In the genomic region with DNA sequence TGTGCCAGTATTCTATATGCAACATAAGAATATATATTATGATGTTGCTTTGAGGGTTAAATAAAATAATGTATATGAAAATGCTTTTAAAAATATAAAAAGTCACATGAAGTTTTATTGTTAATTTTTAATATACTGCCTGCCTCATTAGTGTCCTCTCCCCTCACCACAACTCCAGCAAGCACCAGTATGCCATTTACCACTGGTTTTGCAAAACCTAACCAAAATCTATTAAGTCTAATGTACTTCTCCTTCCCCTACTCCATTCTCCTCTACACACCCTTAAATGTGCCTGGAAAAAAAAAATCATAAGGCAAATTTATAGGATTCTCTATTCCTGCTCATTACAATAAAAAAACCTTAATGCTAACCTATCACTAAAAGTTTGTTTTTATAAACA, we compare ENCODE assay signal across 1 cellular context.
TF ChIP-seq lines count a peak whose summit lies in the region.

No MANE protein-coding gene starts in this region.

TF ChIP-seq in GM23338, 12 proteins besides CTCF, POLR2A, EP300 and RAD21 (continued from another document):
- TF ChIP-seq, protein P1, sequence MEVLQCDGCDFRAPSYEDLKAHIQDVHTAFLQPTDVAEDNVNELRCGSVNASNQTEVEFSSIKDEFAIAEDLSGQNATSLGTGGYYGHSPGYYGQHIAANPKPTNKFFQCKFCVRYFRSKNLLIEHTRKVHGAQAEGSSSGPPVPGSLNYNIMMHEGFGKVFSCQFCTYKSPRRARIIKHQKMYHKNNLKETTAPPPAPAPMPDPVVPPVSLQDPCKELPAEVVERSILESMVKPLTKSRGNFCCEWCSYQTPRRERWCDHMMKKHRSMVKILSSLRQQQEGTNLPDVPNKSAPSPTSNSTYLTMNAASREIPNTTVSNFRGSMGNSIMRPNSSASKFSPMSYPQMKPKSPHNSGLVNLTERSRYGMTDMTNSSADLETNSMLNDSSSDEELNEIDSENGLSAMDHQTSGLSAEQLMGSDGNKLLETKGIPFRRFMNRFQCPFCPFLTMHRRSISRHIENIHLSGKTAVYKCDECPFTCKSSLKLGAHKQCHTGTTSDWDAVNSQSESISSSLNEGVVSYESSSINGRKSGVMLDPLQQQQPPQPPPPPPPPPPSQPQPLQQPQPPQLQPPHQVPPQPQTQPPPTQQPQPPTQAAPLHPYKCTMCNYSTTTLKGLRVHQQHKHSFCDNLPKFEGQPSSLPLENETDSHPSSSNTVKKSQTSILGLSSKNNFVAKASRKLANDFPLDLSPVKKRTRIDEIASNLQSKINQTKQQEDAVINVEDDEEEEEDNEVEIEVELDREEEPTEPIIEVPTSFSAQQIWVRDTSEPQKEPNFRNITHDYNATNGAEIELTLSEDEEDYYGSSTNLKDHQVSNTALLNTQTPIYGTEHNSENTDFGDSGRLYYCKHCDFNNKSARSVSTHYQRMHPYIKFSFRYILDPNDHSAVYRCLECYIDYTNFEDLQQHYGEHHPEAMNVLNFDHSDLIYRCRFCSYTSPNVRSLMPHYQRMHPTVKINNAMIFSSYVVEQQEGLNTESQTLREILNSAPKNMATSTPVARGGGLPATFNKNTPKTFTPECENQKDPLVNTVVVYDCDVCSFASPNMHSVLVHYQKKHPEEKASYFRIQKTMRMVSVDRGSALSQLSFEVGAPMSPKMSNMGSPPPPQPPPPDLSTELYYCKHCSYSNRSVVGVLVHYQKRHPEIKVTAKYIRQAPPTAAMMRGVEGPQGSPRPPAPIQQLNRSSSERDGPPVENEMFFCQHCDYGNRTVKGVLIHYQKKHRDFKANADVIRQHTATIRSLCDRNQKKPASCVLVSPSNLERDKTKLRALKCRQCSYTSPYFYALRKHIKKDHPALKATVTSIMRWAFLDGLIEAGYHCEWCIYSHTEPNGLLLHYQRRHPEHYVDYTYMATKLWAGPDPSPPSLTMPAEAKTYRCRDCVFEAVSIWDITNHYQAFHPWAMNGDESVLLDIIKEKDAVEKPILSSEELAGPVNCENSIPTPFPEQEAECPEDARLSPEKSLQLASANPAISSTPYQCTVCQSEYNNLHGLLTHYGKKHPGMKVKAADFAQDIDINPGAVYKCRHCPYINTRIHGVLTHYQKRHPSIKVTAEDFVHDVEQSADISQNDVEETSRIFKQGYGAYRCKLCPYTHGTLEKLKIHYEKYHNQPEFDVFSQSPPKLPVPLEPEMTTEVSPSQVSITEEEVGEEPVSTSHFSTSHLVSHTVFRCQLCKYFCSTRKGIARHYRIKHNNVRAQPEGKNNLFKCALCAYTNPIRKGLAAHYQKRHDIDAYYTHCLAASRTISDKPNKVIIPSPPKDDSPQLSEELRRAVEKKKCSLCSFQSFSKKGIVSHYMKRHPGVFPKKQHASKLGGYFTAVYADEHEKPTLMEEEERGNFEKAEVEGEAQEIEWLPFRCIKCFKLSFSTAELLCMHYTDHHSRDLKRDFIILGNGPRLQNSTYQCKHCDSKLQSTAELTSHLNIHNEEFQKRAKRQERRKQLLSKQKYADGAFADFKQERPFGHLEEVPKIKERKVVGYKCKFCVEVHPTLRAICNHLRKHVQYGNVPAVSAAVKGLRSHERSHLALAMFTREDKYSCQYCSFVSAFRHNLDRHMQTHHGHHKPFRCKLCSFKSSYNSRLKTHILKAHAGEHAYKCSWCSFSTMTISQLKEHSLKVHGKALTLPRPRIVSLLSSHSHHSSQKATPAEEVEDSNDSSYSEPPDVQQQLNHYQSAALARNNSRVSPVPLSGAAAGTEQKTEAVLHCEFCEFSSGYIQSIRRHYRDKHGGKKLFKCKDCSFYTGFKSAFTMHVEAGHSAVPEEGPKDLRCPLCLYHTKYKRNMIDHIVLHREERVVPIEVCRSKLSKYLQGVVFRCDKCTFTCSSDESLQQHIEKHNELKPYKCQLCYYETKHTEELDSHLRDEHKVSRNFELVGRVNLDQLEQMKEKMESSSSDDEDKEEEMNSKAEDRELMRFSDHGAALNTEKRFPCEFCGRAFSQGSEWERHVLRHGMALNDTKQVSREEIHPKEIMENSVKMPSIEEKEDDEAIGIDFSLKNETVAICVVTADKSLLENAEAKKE (CRISPR knock-in tag; IDR thresholded peaks at IDR 0.05) = no peak
- TF ChIP-seq CREB1 (CRISPR knock-in tag; IDR thresholded peaks at IDR 0.05; ENCODE audit: low read depth) (no peak), NANOG (IDR thresholded peaks at IDR 0.05; ENCODE audit: borderline replicate concordance) (no peak), EZH2phosphoT487 (IDR thresholded peaks at IDR 0.05; ENCODE audit: unreplicated experiment) (no peak), POLR2AphosphoS5 (IDR thresholded peaks at IDR 0.05; ENCODE audit: low read depth) (no peak)
